ENCODE assay signal across 15 cellular contexts in the genomic region with DNA sequence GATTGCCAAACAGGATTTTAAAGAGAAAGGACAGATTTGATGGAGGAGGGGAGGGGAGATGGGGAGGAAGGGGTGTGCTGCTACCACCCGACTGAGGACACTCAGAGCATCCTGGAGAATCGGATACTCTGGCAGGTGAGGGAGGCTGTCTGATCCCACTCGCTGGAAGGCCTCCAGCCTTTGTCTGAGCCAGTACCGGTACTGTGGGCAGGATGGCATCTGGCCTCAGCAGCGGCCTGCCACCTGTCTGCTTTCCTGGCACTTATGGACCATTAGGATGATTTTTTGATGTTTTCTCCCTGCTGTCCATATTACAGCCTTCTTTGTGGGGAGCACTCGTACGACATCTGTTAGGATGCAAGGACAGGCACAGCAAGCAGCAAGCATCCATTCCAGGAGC. TPM values are rescaled to one million over a fixed set of nuclear protein-coding genes. Genes with fewer than 3 reads are reported as not detected.
DNase-seq lines count a peak whose midpoint lies in the region; ATAC-seq and TF ChIP-seq lines count a peak whose summit lies in the region.
"Had no signal": no experiment of that assay in that cellular context is flagged by ENCODE, and none has a peak within 500 bp of the region (broad histone marks: within the 10 kb centered on the region; RNA-seq: fewer than 3 reads in every experiment).

No MANE protein-coding gene starts in this region.

- H3K36me3 ChIP-seq in subcutaneous abdominal adipose tissue (ENCODE audit: control insufficient read depth in 5 of 5, insufficient read depth in 5 of 5, low read length in 5 of 5) = peaks cover 3 to 43% (median 33%) of the 10 kb centered on the region in 5 donors

- H3K36me3 Mint-ChIP-seq in activated CD4-positive, alpha-beta T cell treated with anti-CD3 and anti-CD28 coated beads, Interleukin-2, amount 10 ng/mL, durations not matched to agents 24 days and 14 days (ENCODE audit: low read depth) = peaks cover 42% of the 10 kb centered on the region

- H3K27ac ChIP-seq in foreskin keratinocyte (peak overlapping the region; percentile 94), subcutaneous abdominal adipose tissue (ENCODE audit: low read depth, low read length) (peak overlapping the region; percentile 93)
- H3K27ac ChIP-seq: VCaP had no signal

- H3K4me3 ChIP-seq in subcutaneous abdominal adipose tissue (ENCODE audit: low read depth in 1 of 5, low read length in 5 of 5) = peak overlapping the region in 1 of 5 donors; percentile 1

- no peaks in the 10 kb centered on the region for H3K9me3 ChIP-seq in subcutaneous abdominal adipose tissue (ENCODE audit: control insufficient read depth in 5 of 5, low read length in 5 of 5)

- DNase-seq in activated CD4-positive, alpha-beta T cell treated with anti-CD3 and anti-CD28 coated beads, Interleukin-2, amount 10 ng/mL, durations not matched to agents 24 days and 14 days = no peak
- no peak for DNase-seq in activated CD4-positive, alpha-beta T cell treated with anti-CD3 and anti-CD28 coated beads for 1 hour
- DNase-seq in NCI-H524 treated with DMSO at 0.1 percent for 48 hours (lab: John Stamatoyannopoulos, UW) = peak; percentile 96
- DNase-seq in foreskin keratinocyte = no peak
- DNase-seq in hepatic stellate cell (ENCODE audit: low spot score) = no peak
- no peak for DNase-seq in AG20443 (ENCODE audit: low spot score)
- DNase-seq: foreskin melanocyte; NCI-H510A; SHP77 treated with DMSO at 0.1 percent for 48 hours; stimulated activated CD4-positive, alpha-beta T cell treated with anti-CD3 and anti-CD28 coated beads, Interleukin-4, amount 100 ng/mL, for 1 hour had no signal

- ATAC-seq in foreskin keratinocyte (no peak), HG02588 (IDR thresholded peaks at IDR 0.05; ENCODE audit: unreplicated experiment) (no peak)

- H3K27me3 Mint-ChIP-seq in activated CD4-positive, alpha-beta T cell treated with anti-CD3 and anti-CD28 coated beads, Interleukin-2, amount 10 ng/mL, durations not matched to agents 24 days and 14 days = no peaks in the 10 kb centered on the region
- H3K27me3 Mint-ChIP-seq: dendritic cell treated with granulocyte-macrophage colony-stimulating factor and Interleukin-4, amounts not matched to agents 40 ng/mL and 50 ng/mL, for 4 days; stimulated activated naive CD8-positive, alpha-beta T cell treated with anti-CD3 and anti-CD28 coated beads, Interleukin-15, Interleukin-2, amounts not matched to agents 100 ng/mL and 50 ng/mL, for 24 hours had no signal

- peak overlapping the region in 1 of 5 donors; percentile 32 for H3K9ac ChIP-seq in subcutaneous abdominal adipose tissue (ENCODE audit: low read length in 5 of 5)

- H3K4me3 Mint-ChIP-seq in activated CD4-positive, alpha-beta T cell treated with anti-CD3 and anti-CD28 coated beads, Interleukin-2, amount 10 ng/mL, durations not matched to agents 24 days and 14 days = no peak overlapping the region
- H3K4me3 Mint-ChIP-seq: dendritic cell treated with granulocyte-macrophage colony-stimulating factor and Interleukin-4, amounts not matched to agents 40 ng/mL and 50 ng/mL, for 4 days; stimulated activated naive CD8-positive, alpha-beta T cell treated with anti-CD3 and anti-CD28 coated beads, Interleukin-15, Interleukin-2, amounts not matched to agents 100 ng/mL and 50 ng/mL, for 24 hours had no signal

- intact Hi-C loops in activated CD4-positive, alpha-beta T cell treated with anti-CD3 and anti-CD28 coated beads, Interleukin-2, amount 10 ng/mL, durations not matched to agents 24 days and 14 days (cut with micrococcal nuclease) = no loop called here

- peak overlapping the region; percentile 65 for H3K27ac Mint-ChIP-seq in activated CD4-positive, alpha-beta T cell treated with anti-CD3 and anti-CD28 coated beads, Interleukin-2, amount 10 ng/mL, durations not matched to agents 24 days and 14 days
- H3K27ac Mint-ChIP-seq: dendritic cell treated with granulocyte-macrophage colony-stimulating factor and Interleukin-4, amounts not matched to agents 40 ng/mL and 50 ng/mL, for 4 days; stimulated activated naive CD8-positive, alpha-beta T cell treated with anti-CD3 and anti-CD28 coated beads, Interleukin-15, Interleukin-2, amounts not matched to agents 100 ng/mL and 50 ng/mL, for 24 hours had no signal

- H3K4me1 Mint-ChIP-seq in activated CD4-positive, alpha-beta T cell treated with anti-CD3 and anti-CD28 coated beads, Interleukin-2, amount 10 ng/mL, durations not matched to agents 24 days and 14 days = peaks cover 41% of the 10 kb centered on the region

- H3K9me3 Mint-ChIP-seq in activated CD4-positive, alpha-beta T cell treated with anti-CD3 and anti-CD28 coated beads, Interleukin-2, amount 10 ng/mL, durations not matched to agents 24 days and 14 days = no peaks in the 10 kb centered on the region
- H3K9me3 Mint-ChIP-seq: dendritic cell treated with granulocyte-macrophage colony-stimulating factor and Interleukin-4, amounts not matched to agents 40 ng/mL and 50 ng/mL, for 4 days; stimulated activated naive CD8-positive, alpha-beta T cell treated with anti-CD3 and anti-CD28 coated beads, Interleukin-15, Interleukin-2, amounts not matched to agents 100 ng/mL and 50 ng/mL, for 24 hours had no signal

- H3K4me1 ChIP-seq in foreskin keratinocyte = peaks cover 31% of the 10 kb centered on the region
- peaks cover 13 to 71% (median 49%) of the 10 kb centered on the region in 5 donors for H3K4me1 ChIP-seq in subcutaneous abdominal adipose tissue (ENCODE audit: control insufficient read depth in 5 of 5, insufficient read depth in 5 of 5, low read length in 5 of 5)

- no peaks in the 10 kb centered on the region for H3K27me3 ChIP-seq in foreskin keratinocyte
- no peaks in the 10 kb centered on the region for H3K27me3 ChIP-seq in subcutaneous abdominal adipose tissue (ENCODE audit: control insufficient read depth in 5 of 5, insufficient read depth in 4 of 5, low read length in 5 of 5)

- TF ChIP-seq CTCF in foreskin keratinocyte (conservative IDR thresholded peaks at IDR 0.05) = no peak

RNA-seq across cellular contexts. Expression of gene ATP2B4, which starts 11.4 kb away (rescaled TPM):
- total RNA-seq in activated CD4-positive, alpha-beta T cell treated with anti-CD3 and anti-CD28 coated beads, Interleukin-2, amount 10 ng/mL, durations not matched to agents 24 days and 14 days = 32.7 and 33.5 TPM in 2 replicates
- 71.9 and 82.3 TPM in 2 replicates for total RNA-seq in foreskin keratinocyte
- polyA plus RNA-seq in foreskin keratinocyte = 21.2 and 22.1 TPM in 2 replicates
